ENCODE assay signal across 18 cellular contexts in genomic region chr3:42914771-42915515, GRCh38. TPM values are rescaled to one million over a fixed set of nuclear protein-coding genes. Genes with fewer than 3 reads are reported as not detected.
A peak's percentile ranks its signal among the peaks of the same experiment; 100 is the strongest.
DNase-seq lines count a peak whose midpoint lies in the region; ATAC-seq, FAIRE-seq and TF ChIP-seq lines count a peak whose summit lies in the region.
"Had no signal": no experiment of that assay in that cellular context is flagged by ENCODE, and none has a peak within 500 bp of the region (broad histone marks: within the 10 kb centered on the region; RNA-seq: fewer than 3 reads in every experiment).

No MANE protein-coding gene starts in this region.

- H3K9ac ChIP-seq in PC-3 (ENCODE audit: low read length) (no peak overlapping the region), H1 (replicated peaks in 1 of 4; ENCODE audit: extremely low read depth in 1 of 4, low read depth in 3 of 4, low read length in 3 of 4) (no peak overlapping the region)

- no peak for TF ChIP-seq EP300 in H1 (IDR thresholded peaks at IDR 0.05; ENCODE audit: borderline replicate concordance in 1 of 2, low read depth in 2 of 2, low read length in 2 of 2)

- CTCF ChIA-PET in PC-3 (lab: Charles Lee) (no interaction called here), H1 (lab: Charles Lee; ENCODE audit: partially characterized antibody) (no interaction called here)

- H3K27me3 ChIP-seq in GM23338 (ENCODE audit: insufficient read depth) (no peaks in the 10 kb centered on the region), PC-3 (ENCODE audit: low read length) (no peaks in the 10 kb centered on the region), H1 (replicated peaks in 1 of 4; ENCODE audit: control insufficient read depth in 3 of 4, extremely low read depth in 1 of 4, insufficient read depth in 3 of 4, low read length in 3 of 4) (no peaks in the 10 kb centered on the region)

- H2AFZ ChIP-seq in GM23338 = no peak overlapping the region
- H2AFZ ChIP-seq in PC-3 (ENCODE audit: low read length) = no peak overlapping the region
- no peak overlapping the region for H2AFZ ChIP-seq in H1 (ENCODE audit: low read length)

- no peaks in the 10 kb centered on the region for H4K20me1 ChIP-seq in GM23338 (replicated peaks; ENCODE audit: insufficient read depth)
- H4K20me1 ChIP-seq in PC-3 (ENCODE audit: low read length) = no peaks in the 10 kb centered on the region
- no peaks in the 10 kb centered on the region for H4K20me1 ChIP-seq in H1 (replicated peaks in 1 of 2; ENCODE audit: control insufficient read depth in 1 of 2, insufficient read depth in 2 of 2, low read length in 2 of 2)

- H3K9me2 ChIP-seq in GM23338 (ENCODE audit: insufficient read depth) (0 out of 2 replicates have a peak, but pooled peaks cover 3% of the 10 kb centered on the region), PC-3 (replicated peaks; ENCODE audit: low read length) (no peaks in the 10 kb centered on the region)

- H3K23me2 ChIP-seq in H1 (ENCODE audit: low read depth, low read length) = no peaks in the 10 kb centered on the region

- H3K4me1 Mint-ChIP-seq in GM23338 = no peaks in the 10 kb centered on the region
- H3K4me1 Mint-ChIP-seq: CD4-positive, alpha-beta memory T cell; H9 had no signal

- DNase-seq in GM23338 (ENCODE audit: low spot score) (peak; percentile 46), PC-3 (peak; percentile 8), H1 (ENCODE audit: low read depth in 1 of 2, low spot score in 2 of 2) (no peak), retina (peak; percentile 10), cerebellum (ENCODE audit: low spot score) (no peak), Right ventricle myocardium superior (no peak), cardiac septum (ENCODE audit: low spot score) (no peak)
- DNase-seq: CD4-positive, alpha-beta memory T cell; DND-41; H9; MM.1S; NCI-H1105; NCI-H1694 treated with DMSO at 0.1 percent for 48 hours; NCI-H69; SHP77 had no signal

- H3K27me3 Mint-ChIP-seq in GM23338 (ENCODE audit: insufficient read depth, low read depth, poor library complexity) = peaks cover 7% of the 10 kb centered on the region

- no TSS peak for BruUV-seq in PC-3 (replicated peaks; lab: Mats Ljungman, UMichigan)

- H3K9me3 ChIP-seq in PC-3 (ENCODE audit: low read length) = peaks cover 35% of the 10 kb centered on the region
- H3K9me3 ChIP-seq in H1 (ENCODE audit: insufficient read depth in 2 of 2, low read depth in 1 of 2, low read length in 1 of 2) = peaks cover 39 to 57% of the 10 kb centered on the region in 2 experiments

- H3K4me3 ChIP-seq in GM23338 (no peak overlapping the region; the same call in 1 of the 2 replicates), PC-3 (ENCODE audit: low read length) (no peak overlapping the region), H1 (ENCODE audit: extremely low read depth in 1 of 4, insufficient read depth in 2 of 4, low read depth in 3 of 4, low read length in 4 of 4) (no peak overlapping the region)

- TF ChIP-seq CTCF in GM23338 (conservative IDR thresholded peaks at IDR 0.05; ENCODE audit: low read depth in 2 of 2) = no peak
- no peak for TF ChIP-seq CTCF in PC-3 (conservative IDR thresholded peaks at IDR 0.05; ENCODE audit: low read depth, low read length)
- TF ChIP-seq CTCF in H1 (IDR thresholded peaks at IDR 0.05; ENCODE audit: control extremely low read depth in 1 of 3, insufficient read depth in 1 of 3, low read depth in 1 of 3, low read length in 3 of 3) = no peak

- no peaks in the 10 kb centered on the region for H3K79me1 ChIP-seq in H1 (ENCODE audit: low read depth, low read length)

- POLR2A ChIA-PET in PC-3 (lab: Charles Lee; ENCODE audit: unreplicated experiment) (no interaction called here), H1 (lab: Charles Lee; ENCODE audit: partially characterized antibody) (no interaction called here)

- H3K36me3 ChIP-seq in GM23338 (ENCODE audit: insufficient read depth) (peaks cover 29% of the 10 kb centered on the region), PC-3 (ENCODE audit: low read depth, low read length) (peaks cover 8% of the 10 kb centered on the region; the same call in 1 of the 2 replicates), H1 (ENCODE audit: control insufficient read depth in 2 of 4, insufficient read depth in 4 of 4, low read length in 3 of 4) (peaks cover 0 to 7% (median 1%) of the 10 kb centered on the region in 4 experiments; a peak in 2 of 8 replicates)

- no peak overlapping the region for H2BK5ac ChIP-seq in H1 (ENCODE audit: low read depth, low read length)

- peaks cover 71% of the 10 kb centered on the region for H3K36me3 Mint-ChIP-seq in GM23338 (ENCODE audit: low read depth)

- FAIRE-seq in H1 (lab: Jason Lieb, UNC) = no peak
- FAIRE-seq: D721Med, HTR-8/SVneo had no signal

- no peaks in the 10 kb centered on the region for H3K79me2 ChIP-seq in GM23338 (replicated peaks; ENCODE audit: insufficient read depth)
- H3K79me2 ChIP-seq in PC-3 (ENCODE audit: low read length) = no peaks in the 10 kb centered on the region
- H3K79me2 ChIP-seq in H1 (ENCODE audit: control insufficient read depth in 1 of 2, insufficient read depth in 2 of 2, low read length in 2 of 2) = no peaks in the 10 kb centered on the region

- H3K4me1 ChIP-seq in GM23338 (ENCODE audit: insufficient read depth) (no peaks in the 10 kb centered on the region), PC-3 (ENCODE audit: insufficient read depth, low read length) (no peaks in the 10 kb centered on the region), H1 (replicated peaks in 1 of 4; ENCODE audit: control insufficient read depth in 3 of 4, insufficient read depth in 4 of 4, low read length in 3 of 4) (no peaks in the 10 kb centered on the region)

- H3K56ac ChIP-seq in H1 (replicated peaks; ENCODE audit: insufficient read length, low read depth, low read length) = no peak overlapping the region

- no peak overlapping the region for H4K91ac ChIP-seq in H1 (replicated peaks; ENCODE audit: insufficient read length, low read length)

- H3K18ac ChIP-seq in H1 (ENCODE audit: extremely low read depth, low read length) = no peak overlapping the region

- H3K4me3 Mint-ChIP-seq in GM23338 = no peak overlapping the region
- H3K4me3 Mint-ChIP-seq: CD4-positive, alpha-beta memory T cell; H9 had no signal

- TF ChIP-seq POLR2A in H1 (IDR thresholded peaks at IDR 0.05; ENCODE audit: control extremely low read depth in 1 of 2, low read depth in 2 of 2, low read length in 2 of 2) = no peak

- H4K8ac ChIP-seq in H1 (ENCODE audit: extremely low read depth, insufficient read depth, low read length) = no peak overlapping the region

- ATAC-seq in GM23338 (no peak), PC-3 (no peak), Right ventricle myocardium superior (ENCODE audit: poor library complexity) (no peak)
- ATAC-seq: SK-N-SH treated with all-trans-retinoic acid at 6 μM for 48 hours had no signal

- H3K14ac ChIP-seq in H1 (ENCODE audit: insufficient read length) = no peak overlapping the region

- H2BK15ac ChIP-seq in H1 (ENCODE audit: low read length) = no peak overlapping the region

- H2BK20ac ChIP-seq in H1 (ENCODE audit: low read length) = no peak overlapping the region

- no peak overlapping the region for H3K4ac ChIP-seq in H1 (replicated peaks; ENCODE audit: insufficient read length, low read depth, low read length)

- no peak overlapping the region for H3K27ac Mint-ChIP-seq in GM23338

- H2BK12ac ChIP-seq in H1 (ENCODE audit: low read depth, low read length) = no peak overlapping the region

- no peak overlapping the region for H3K27ac ChIP-seq in GM23338 (ENCODE audit: low read depth)
- no peak overlapping the region for H3K27ac ChIP-seq in PC-3 (ENCODE audit: low read length)
- no peak overlapping the region for H3K27ac ChIP-seq in H1 (ENCODE audit: low read depth, low read length)

- no peak for TF ChIP-seq RAD21 in H1 (IDR thresholded peaks at IDR 0.05 in 1 of 2, conservative IDR thresholded peaks at IDR 0.05 in 1 of 2; ENCODE audit: low read depth in 2 of 2, low read length in 2 of 2)

- WGBS in H1 (ENCODE audit: extremely low coverage in 1 of 2, insufficient coverage in 1 of 2, insufficient read length in 1 of 2, insufficient replicate concordance in 2 of 2, low coverage in 1 of 2, low lambda C conversion rate in 2 of 2, missing lambda C conversion rate in 1 of 2), 2 experiments = 85% methylated on average over 8 of the region's 8 CpGs; no CpG with 5 or more reads in 1 of the 2 experiments

- H2BK120ac ChIP-seq in H1 (replicated peaks; ENCODE audit: low read depth, low read length) = no peak overlapping the region

- intact Hi-C loops in PC-3 (cut with micrococcal nuclease) (no loop called here), Right ventricle myocardium superior (cut with DNase I) (no loop called here), cardiac septum (cut with DNase I) (no loop called here)

- no peak overlapping the region for H3K23ac ChIP-seq in H1 (ENCODE audit: insufficient read length)

- no peak overlapping the region for H4K5ac ChIP-seq in H1 (ENCODE audit: insufficient read length, low read depth, low read length)

- H2AK5ac ChIP-seq in H1 (ENCODE audit: low read depth, low read length) = no peak overlapping the region

- H3F3A ChIP-seq in GM23338 (replicated peaks; ENCODE audit: low read depth) (no peaks in the 10 kb centered on the region), PC-3 (ENCODE audit: low read length, unreplicated experiment) (no peaks in the 10 kb centered on the region)

- H3K4me2 ChIP-seq in GM23338 (no peak overlapping the region), PC-3 (ENCODE audit: low read length) (no peak overlapping the region), H1 (ENCODE audit: insufficient read depth in 1 of 2, low read depth in 2 of 2, low read length in 2 of 2) (no peak overlapping the region)

- H3K9me3 Mint-ChIP-seq in GM23338 = peaks cover 78% of the 10 kb centered on the region

RNA-seq across cellular contexts. Expression of gene ZNF662, which starts 9.0 kb away (rescaled TPM):
- 0.50 and 1.5 TPM in 2 replicates for total RNA-seq in GM23338 (2014; rRNA removed; shearing (Covaris generic))
- polyA plus RNA-seq in GM23338 (2016; fragmentation: Nextera tagmentation; extraction: Ambion mirVana) = 0.84 and 1.4 TPM in 2 replicates
- total RNA-seq in PC-3 (2014; rRNA removed) = 0.04 TPM in 1 of 2 replicates, not detected in the other
- total RNA-seq in H1 (2021; fragmentation: NEBNext Ultra II Directional; extraction: Animal tissue kit (Norgen Biotek cat#: 25700)) = not detected in 2 replicates
- polyA plus RNA-seq in H1 (2011; rRNA removed) = 0.03 TPM in 1 of 2 replicates, not detected in the other
- 0.12 TPM for polyA plus RNA-seq in H1 (2011; cell fraction: cytosol; rRNA removed)
- polyA plus RNA-seq in H1 (2011; cell fraction: nucleus; rRNA removed) = 0.09 TPM
- 0.05 to 0.24 TPM in 2 of 4 replicates, not detected in the others for polyA plus RNA-seq in H1 (2012, experiment 1 of 2)
- not detected for polyA plus RNA-seq in H1 (2012, experiment 2 of 2)
- 0.34 TPM for polyA plus RNA-seq in H1 (2013, experiment 1 of 2)
- polyA plus RNA-seq in H1 (2013, experiment 2 of 2) = 0.11 TPM
- polyA minus RNA-seq in H1 (2011; rRNA and poly(A)+ RNA removed) = 0.12 TPM in 1 of 2 replicates, not detected in the other
- polyA minus RNA-seq in H1 (2011; cell fraction: cytosol; rRNA and poly(A)+ RNA removed) = not detected
- not detected for polyA minus RNA-seq in H1 (2011; cell fraction: nucleus; rRNA and poly(A)+ RNA removed)
- 23.0 TPM for total RNA-seq in cerebellum
- total RNA-seq in Right ventricle myocardium superior = 3.3 TPM
- 6.6 TPM for total RNA-seq in cardiac septum
- total RNA-seq: H9 had no signal

RNA-seq across cellular contexts. Expression of gene CYP8B1, which starts 39.3 kb away (rescaled TPM):
- total RNA-seq in GM23338 (2014; rRNA removed; shearing (Covaris generic)) = not detected in 2 replicates
- not detected in 2 replicates for polyA plus RNA-seq in GM23338 (2016; fragmentation: Nextera tagmentation; extraction: Ambion mirVana)
- not detected in 2 replicates for total RNA-seq in PC-3 (2014; rRNA removed)
- total RNA-seq in H1 (2021; fragmentation: NEBNext Ultra II Directional; extraction: Animal tissue kit (Norgen Biotek cat#: 25700)) = not detected in 2 replicates
- not detected in 2 replicates for polyA plus RNA-seq in H1 (2011; rRNA removed)
- polyA plus RNA-seq in H1 (2011; cell fraction: cytosol; rRNA removed) = not detected
- polyA plus RNA-seq in H1 (2011; cell fraction: nucleus; rRNA removed) = not detected
- polyA plus RNA-seq in H1 (2012, experiment 1 of 2) = not detected in 4 replicates
- not detected for polyA plus RNA-seq in H1 (2012, experiment 2 of 2)
- polyA plus RNA-seq in H1 (2013, experiment 1 of 2) = not detected
- not detected for polyA plus RNA-seq in H1 (2013, experiment 2 of 2)
- not detected in 2 replicates for polyA minus RNA-seq in H1 (2011; rRNA and poly(A)+ RNA removed)
- not detected for polyA minus RNA-seq in H1 (2011; cell fraction: cytosol; rRNA and poly(A)+ RNA removed)
- not detected for polyA minus RNA-seq in H1 (2011; cell fraction: nucleus; rRNA and poly(A)+ RNA removed)
- total RNA-seq in cerebellum = not detected
- not detected for total RNA-seq in Right ventricle myocardium superior
- not detected for total RNA-seq in cardiac septum
- total RNA-seq: CD4-positive, alpha-beta memory T cell; H9 had no signal
- polyA plus RNA-seq: CD4-positive, alpha-beta memory T cell had no signal

Comparison
In these comparisons a context has a peak if more than half of its experiments do, and no peak if none do; other contexts are left out.
1. DNase-seq: peak in GM23338 (single experiment), PC-3 (single experiment) and retina (single experiment); none in H1 (0 of 2), cerebellum (single experiment), Right ventricle myocardium superior (single experiment) and cardiac septum (single experiment).